Comparison of ENCODE assay signal across 8 cellular contexts in the genomic region with DNA sequence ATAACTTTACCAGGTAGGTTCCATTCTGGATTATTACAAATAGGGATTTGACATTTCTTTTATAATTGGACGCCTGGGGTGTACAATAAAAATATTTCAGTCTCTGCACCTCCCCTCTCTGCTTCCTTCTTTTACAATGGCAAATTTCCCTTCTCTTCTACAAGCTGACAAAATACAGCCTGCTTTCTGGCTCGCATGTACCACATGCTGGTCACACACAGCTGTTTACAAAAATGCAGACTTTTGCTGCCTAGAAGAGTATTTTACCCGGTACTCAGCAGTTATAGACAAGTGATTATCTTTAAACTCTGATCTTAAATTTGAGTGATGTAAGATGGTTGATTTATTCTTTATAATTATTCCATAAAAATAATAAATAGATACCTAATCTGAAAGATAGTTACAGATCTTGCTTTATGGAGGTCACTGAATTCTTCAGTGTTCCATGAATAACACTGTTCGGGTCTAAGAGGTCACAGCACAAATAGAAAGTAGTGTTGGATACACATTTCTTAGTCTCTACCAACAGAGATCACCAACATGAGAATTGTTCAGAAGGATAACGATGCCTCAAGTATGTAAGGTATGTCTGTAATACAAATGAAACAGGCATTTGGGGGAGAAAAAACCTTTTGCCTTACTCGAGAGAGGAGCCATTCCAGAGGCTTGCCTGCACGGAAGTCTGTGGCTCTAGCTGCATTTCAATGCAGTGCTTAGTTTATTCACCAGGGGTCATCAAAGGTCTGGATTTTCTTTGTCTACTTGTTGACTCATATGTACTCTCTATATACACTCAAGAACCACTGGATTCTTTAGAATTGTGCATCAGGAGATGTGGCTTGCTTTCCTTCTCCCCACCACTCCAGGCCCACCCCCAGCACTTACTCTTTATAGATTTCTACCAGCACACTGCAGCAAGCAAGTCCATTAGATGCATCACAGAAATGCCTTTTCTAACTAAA.
DNase-seq lines count a peak whose midpoint lies in the region; ATAC-seq and TF ChIP-seq lines count a peak whose summit lies in the region.

No MANE protein-coding gene starts in this region.

- H3K9me3 Mint-ChIP-seq in type B pancreatic cell, result no peaks in the 10 kb centered on the region

- peak overlapping the region; percentile 54 for H3K4me3 Mint-ChIP-seq in type B pancreatic cell

- H3K4me1 ChIP-seq in mucosa of rectum (ENCODE audit: control insufficient read depth in 2 of 2, insufficient read depth in 2 of 2, low read length in 2 of 2), result peaks cover 0 to 5% of the 10 kb centered on the region in 2 donors

- peak overlapping the region; percentile 0 for H3K27ac Mint-ChIP-seq in type B pancreatic cell

- DNase-seq in DMS 273 (lab: John Stamatoyannopoulos, UW; ENCODE audit: unreplicated experiment) (peak; percentile 83), NCI-H2196 (lab: John Stamatoyannopoulos, UW; ENCODE audit: unreplicated experiment) (peak; percentile 81), epithelial cell of esophagus (ENCODE audit: low read depth) (peak; percentile 82), type B pancreatic cell (ENCODE audit: extremely low spot score, unreplicated experiment) (no peak)

- no peaks in the 10 kb centered on the region for H3K36me3 ChIP-seq in mucosa of rectum (ENCODE audit: control insufficient read depth in 2 of 2, insufficient read depth in 2 of 2, low read length in 2 of 2)

- peak overlapping the region in 1 of 2 donors; percentile 59 for H3K9ac ChIP-seq in mucosa of rectum (ENCODE audit: low read depth in 1 of 2, low read length in 2 of 2)

- H3K36me3 Mint-ChIP-seq in type B pancreatic cell, result no peaks in the 10 kb centered on the region

- peaks cover 11% of the 10 kb centered on the region for H3K4me1 Mint-ChIP-seq in type B pancreatic cell (ENCODE audit: unreplicated experiment)

- no peaks in the 10 kb centered on the region for H3K9me3 ChIP-seq in mucosa of rectum (ENCODE audit: control insufficient read depth in 2 of 2, low read length in 2 of 2)

- no peaks in the 10 kb centered on the region for H3K27me3 ChIP-seq in mucosa of rectum (ENCODE audit: control insufficient read depth in 2 of 2, insufficient read depth in 2 of 2, low read length in 2 of 2)

- H3K27ac ChIP-seq in mucosa of rectum (ENCODE audit: low read depth in 2 of 2, low read length in 2 of 2), result peak overlapping the region in 1 of 2 donors; percentile 28

- H3K4me3 ChIP-seq in WI38 (ENCODE audit: low read depth, low read length) (peak overlapping the region; percentile 35; the same call in 1 of the 2 replicates), epithelial cell of esophagus (ENCODE audit: low read length) (no peak overlapping the region), mucosa of rectum (ENCODE audit: low read length in 2 of 2) (peak overlapping the region; percentile 49 to 65)

- TF ChIP-seq CTCF in WI38 (IDR thresholded peaks at IDR 0.05; ENCODE audit: low read depth, low read length), result peak; percentile 58
- TF ChIP-seq CTCF in epithelial cell of esophagus (IDR thresholded peaks at IDR 0.05; ENCODE audit: insufficient read depth, low read depth, low read length, missing control alignments), result peak; percentile 74
- TF ChIP-seq CTCF in type B pancreatic cell (conservative IDR thresholded peaks at IDR 0.05), result peak; percentile 84

- peak; percentile 87 for ATAC-seq in GM19372 (IDR thresholded peaks at IDR 0.05; ENCODE audit: low read depth, unreplicated experiment)
- ATAC-seq in HG03354 (IDR thresholded peaks at IDR 0.05; ENCODE audit: poor library complexity, severe bottlenecking, unreplicated experiment), result peak; percentile 88

- no peaks in the 10 kb centered on the region for H3K27me3 Mint-ChIP-seq in type B pancreatic cell
